23 cellular contexts compared by ENCODE assay signal in the genomic region with DNA sequence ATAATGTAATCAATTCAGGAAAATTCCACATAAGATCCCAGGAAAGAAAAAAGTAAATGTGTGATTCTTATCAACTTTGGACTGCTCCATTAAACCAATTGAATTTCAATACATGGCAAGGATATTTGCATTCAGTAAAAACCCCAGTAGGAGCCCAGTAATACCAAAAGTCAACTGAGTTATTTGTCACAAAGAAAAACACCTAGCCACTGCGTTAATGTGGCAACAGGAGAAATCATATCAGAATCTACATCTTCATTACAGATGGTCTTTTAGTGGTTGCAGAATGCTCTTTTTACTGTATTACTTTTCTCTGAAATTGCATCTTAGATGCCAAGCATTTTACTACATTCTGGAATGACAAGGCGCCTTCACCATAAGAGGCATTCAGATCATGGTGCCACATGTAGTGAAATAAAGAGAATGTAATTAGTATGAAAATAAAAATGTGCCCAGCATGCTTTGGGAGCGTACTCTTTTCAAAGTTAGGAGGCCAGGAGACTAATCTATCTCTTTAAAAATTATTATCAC.
DNase-seq lines count a peak whose midpoint lies in the region; ATAC-seq, FAIRE-seq and TF ChIP-seq lines count a peak whose summit lies in the region.
"Had no signal": no experiment of that assay in that cellular context is flagged by ENCODE, and none has a peak within 500 bp of the region (broad histone marks: within the 10 kb centered on the region; RNA-seq: fewer than 3 reads in every experiment).

No MANE protein-coding gene starts in this region.

- H2AFZ ChIP-seq in GM12878 (ENCODE audit: control insufficient read depth, low read depth, low read length): no peak overlapping the region
- no peak overlapping the region for H2AFZ ChIP-seq in osteoblast (ENCODE audit: low read length)
- H2AFZ ChIP-seq: GM23248 had no signal

- H3K36me3 ChIP-seq in HEK293 (ENCODE audit: control insufficient read depth in 2 of 2, insufficient read depth in 1 of 2, low read length in 2 of 2) (peaks cover 5 to 7% of the 10 kb centered on the region in 2 experiments; a peak in 2 of 3 replicates), GM12878 (ENCODE audit: control insufficient read depth in 2 of 2, insufficient read depth in 2 of 2, low read length in 1 of 2) (no peaks in the 10 kb centered on the region), osteoblast (ENCODE audit: insufficient read depth, low read length) (no peaks in the 10 kb centered on the region)
- H3K36me3 ChIP-seq: BLaER1 had no signal

- BruUV-seq in GM12878 (replicated peaks; lab: Mats Ljungman, UMichigan): no TSS peak

- no peak overlapping the region for H3K9ac ChIP-seq in GM12878 (ENCODE audit: control insufficient read depth, insufficient read depth, low read length)
- H3K9ac ChIP-seq: BLaER1, GM23248 had no signal

- no peak for FAIRE-seq in GM12878 (lab: Jason Lieb, UNC)
- no peak for FAIRE-seq in urothelium cell line (lab: Jason Lieb, UNC)
- FAIRE-seq: A204.1, GM12891, GM18507 had no signal

- no peak for TF ChIP-seq RAD21 in GM12878 (IDR thresholded peaks at IDR 0.05; ENCODE audit: insufficient read depth, low read depth, low read length)

- no peak for TF ChIP-seq CTCF in HEK293 (tag by site-specific recombination; IDR thresholded peaks at IDR 0.05)
- TF ChIP-seq CTCF in GM12878 (IDR thresholded peaks at IDR 0.05 in 2 of 3, conservative IDR thresholded peaks at IDR 0.05 in 1 of 3; ENCODE audit: control insufficient read depth in 2 of 3, extremely low read depth in 1 of 3, insufficient read depth in 1 of 3, low read depth in 3 of 3, low read length in 3 of 3): no peak
- TF ChIP-seq CTCF in osteoblast (IDR thresholded peaks at IDR 0.05; ENCODE audit: extremely low read depth, low read depth, low read length): no peak

- CTCF ChIA-PET in HEK293 (lab: Yijun Ruan, JAX) (no interaction called here), GM12878 (lab: Yijun Ruan, JAX) (no interaction called here)

- ATAC-seq in GM12878 (peak; percentile 39), HG03097 (IDR thresholded peaks at IDR 0.05; ENCODE audit: low FRiP score, unreplicated experiment) (no peak), HG02623 (IDR thresholded peaks at IDR 0.05; ENCODE audit: unreplicated experiment) (no peak)
- ATAC-seq: CD8-positive, alpha-beta T cell; HCT116 had no signal

- H3K4me2 ChIP-seq in GM12878 (ENCODE audit: control insufficient read depth, insufficient read depth): no peak overlapping the region
- H3K4me2 ChIP-seq in osteoblast (ENCODE audit: insufficient read depth, low read length): no peak overlapping the region
- H3K4me2 ChIP-seq: BLaER1 had no signal

- TF ChIP-seq POLR2A in GM12878 (IDR thresholded peaks at IDR 0.05; ENCODE audit: low read depth, low read length): no peak

- 63% methylated on average over 3 of the region's 3 CpGs for WGBS in GM12878 (ENCODE audit: insufficient coverage, insufficient replicate concordance, low lambda C conversion rate, missing lambda C conversion rate)

- SMC1A ChIA-PET in GM12878 (lab: Charles Lee; ENCODE audit: uncharacterized antibody, unreplicated experiment): no interaction called here

- DNase-seq in GM12878 (ENCODE audit: low read depth, low spot score) (no peak), osteoblast (ENCODE audit: insufficient read length, low spot score, missing footprints) (peak; percentile 6), urothelium cell line (ENCODE audit: low spot score) (no peak)
- DNase-seq in stimulated activated CD4-positive, alpha-beta T cell treated with anti-CD3 and anti-CD28 coated beads, Interleukin-2, amount 100 ng/mL, for 24 hours: no peak
- DNase-seq: Caco-2; CD4-positive, CD25-positive, alpha-beta regulatory T cell; CD8-positive, alpha-beta T cell; DMS153; DMS79; EL; GDM1; GM23248; H9; HFFc6 had no signal

- H3K27ac ChIP-seq in HEK293 (ENCODE audit: extremely low read depth, low read depth, low read length) (no peak overlapping the region), GM12878 (ENCODE audit: control insufficient read depth, insufficient read depth) (no peak overlapping the region), osteoblast (ENCODE audit: low read depth, low read length) (no peak overlapping the region)
- H3K27ac ChIP-seq: BLaER1, C4-2B, GM23248 had no signal

- H3K27me3 ChIP-seq in GM12878 (replicated peaks in 1 of 2; ENCODE audit: control insufficient read depth in 2 of 2, insufficient read depth in 2 of 2, low read length in 1 of 2): no peaks in the 10 kb centered on the region
- H3K27me3 ChIP-seq in osteoblast (ENCODE audit: insufficient read depth, low read length): no peaks in the 10 kb centered on the region
- H3K27me3 ChIP-seq: BLaER1 had no signal

- peaks cover 4% of the 10 kb centered on the region for H3K4me1 ChIP-seq in HEK293 (ENCODE audit: control insufficient read depth, insufficient read depth, low read length)
- no peaks in the 10 kb centered on the region for H3K4me1 ChIP-seq in GM12878 (ENCODE audit: control insufficient read depth, insufficient read depth, low read length)
- no peaks in the 10 kb centered on the region for H3K4me1 ChIP-seq in osteoblast (ENCODE audit: insufficient read depth, low read length)
- H3K4me1 ChIP-seq: BLaER1 had no signal

- in situ Hi-C loops in GM12878 (cut with MboI): no loop called here

- H3K79me2 ChIP-seq in GM12878 (ENCODE audit: control insufficient read depth, insufficient read depth, low read length) (no peaks in the 10 kb centered on the region), osteoblast (ENCODE audit: insufficient read depth, low read length) (no peaks in the 10 kb centered on the region)

- TF ChIP-seq EP300 in GM12878 (IDR thresholded peaks at IDR 0.05; ENCODE audit: borderline replicate concordance in 1 of 2, control insufficient read depth in 1 of 2, low read depth in 2 of 2, low read length in 2 of 2): no peak

- no peaks in the 10 kb centered on the region for H3K9me3 ChIP-seq in HEK293 (ENCODE audit: control insufficient read depth, insufficient read depth, low read depth, low read length)
- H3K9me3 ChIP-seq in GM12878 (replicated peaks; ENCODE audit: control insufficient read depth, insufficient read depth, low read length): no peaks in the 10 kb centered on the region
- H3K9me3 ChIP-seq in osteoblast (ENCODE audit: low read depth, low read length): no peaks in the 10 kb centered on the region
- H3K9me3 ChIP-seq: BLaER1, Caco-2 had no signal

- no peaks in the 10 kb centered on the region for H4K20me1 ChIP-seq in GM12878 (ENCODE audit: control insufficient read depth, insufficient read depth)
- no peaks in the 10 kb centered on the region for H4K20me1 ChIP-seq in osteoblast (ENCODE audit: insufficient read depth, low read length)
- H4K20me1 ChIP-seq: BLaER1 had no signal

- POLR2A ChIA-PET in HEK293 (lab: Yijun Ruan, JAX): no interaction called here
- POLR2A ChIA-PET in GM12878 (lab: Charles Lee): interaction anchor here (0.6 kb wide), 1 partner anchor 10 kb away, joined by 7 read pairs; no protein-coding TSS in a partner anchor

- intact Hi-C loops in GM12878 (cut with micrococcal nuclease; ENCODE audit: unreplicated experiment): no loop called here

- RAD21 ChIA-PET in GM12878 (lab: Charles Lee; ENCODE audit: unreplicated experiment): no interaction called here

- H3K4me3 ChIP-seq in HEK293 (ENCODE audit: low read depth, low read length): no peak overlapping the region
- H3K4me3 ChIP-seq in GM12878: no peak overlapping the region
- no peak overlapping the region for H3K4me3 ChIP-seq in osteoblast (ENCODE audit: insufficient read depth, low read length)
- H3K4me3 ChIP-seq: BLaER1, GM23248 had no signal

TF ChIP-seq in HEK293, 187 proteins besides CTCF, POLR2A, EP300 and RAD21 (continues in another document):
- TF ChIP-seq, protein P1, sequence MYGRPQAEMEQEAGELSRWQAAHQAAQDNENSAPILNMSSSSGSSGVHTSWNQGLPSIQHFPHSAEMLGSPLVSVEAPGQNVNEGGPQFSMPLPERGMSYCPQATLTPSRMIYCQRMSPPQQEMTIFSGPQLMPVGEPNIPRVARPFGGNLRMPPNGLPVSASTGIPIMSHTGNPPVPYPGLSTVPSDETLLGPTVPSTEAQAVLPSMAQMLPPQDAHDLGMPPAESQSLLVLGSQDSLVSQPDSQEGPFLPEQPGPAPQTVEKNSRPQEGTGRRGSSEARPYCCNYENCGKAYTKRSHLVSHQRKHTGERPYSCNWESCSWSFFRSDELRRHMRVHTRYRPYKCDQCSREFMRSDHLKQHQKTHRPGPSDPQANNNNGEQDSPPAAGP (tag by site-specific recombination; IDR thresholded peaks at IDR 0.05): no peak
- TF ChIP-seq KLF9 (tag by site-specific recombination; IDR thresholded peaks at IDR 0.05; ENCODE audit: low read depth): no peak

TF ChIP-seq in GM12878, 131 proteins besides CTCF, POLR2A, EP300 and RAD21:
- TF ChIP-seq JUNB (IDR thresholded peaks at IDR 0.05) (peak; percentile 31; the same call in 1 of the 2 replicates), POLR2AphosphoS2 (IDR thresholded peaks at IDR 0.05; ENCODE audit: low read depth, low read length) (no peak)
